ENCODE assay signal across 28 cellular contexts in genomic region chr4:118171381-118171780, GRCh38.
"Had no signal": no experiment of that assay in that cellular context is flagged by ENCODE, and none has a peak within 500 bp of the region (broad histone marks: within the 10 kb centered on the region; RNA-seq: fewer than 3 reads in every experiment).

No MANE protein-coding gene starts in this region.

- H3K36me3 Mint-ChIP-seq: activated CD4-positive, alpha-beta memory T cell treated with anti-CD3 and anti-CD28 coated beads for 36 hours; activated naive CD8-positive, alpha-beta T cell; immature natural killer cell had no signal

- DNase-seq: activated CD4-positive, alpha-beta memory T cell treated with anti-CD3 and anti-CD28 coated beads for 36 hours; activated CD4-positive, alpha-beta T cell treated with anti-CD3 and anti-CD28 coated beads, Interleukin-2, amount 10 ng/mL, durations not matched to agents 24 days and 14 days; activated naive CD4-positive, alpha-beta T cell; activated T-cell treated with anti-CD3 and anti-CD28 coated beads, Interleukin-2, amount 50 U/mL, for 48 hours; aorta; body of pancreas; colonic mucosa; effector CD8-positive, alpha-beta T cell; head of caudate nucleus; hippocampal formation; immature natural killer cell; kidney; left colon; mammary epithelial cell; midbrain; naive thymus-derived CD4-positive, alpha-beta T cell; occipital lobe; posterior cingulate gyrus; right cardiac atrium; stimulated activated CD4-positive, alpha-beta T cell treated with anti-CD3 and anti-CD28 coated beads, Interleukin-15, amount 100 ng/mL, for 24 hours; stimulated activated CD4-positive, alpha-beta T cell treated with anti-CD3 and anti-CD28 coated beads, Interleukin-2, amount 100 ng/mL, for 24 hours; stimulated activated naive CD4-positive, alpha-beta T cell; T-helper 9 cell; testis; transverse colon had no signal

- H3K4me3 ChIP-seq: body of pancreas, colonic mucosa, testis, transverse colon had no signal

- H3K27ac Mint-ChIP-seq: activated CD4-positive, alpha-beta memory T cell treated with anti-CD3 and anti-CD28 coated beads for 36 hours; activated CD4-positive, alpha-beta T cell treated with anti-CD3 and anti-CD28 coated beads, Interleukin-2, amount 10 ng/mL, durations not matched to agents 24 days and 14 days; activated naive CD8-positive, alpha-beta T cell; immature natural killer cell had no signal

- ATAC-seq: activated CD4-positive, CD25-positive, alpha-beta regulatory T cell treated with anti-CD3 and anti-CD28 coated beads, Interleukin-2, amount 50 U/mL, for 24 hours; body of pancreas; left colon; naive thymus-derived CD4-positive, alpha-beta T cell; right cardiac atrium had no signal

- H3K4me3 Mint-ChIP-seq: activated CD4-positive, alpha-beta memory T cell treated with anti-CD3 and anti-CD28 coated beads for 36 hours; activated CD4-positive, alpha-beta T cell treated with anti-CD3 and anti-CD28 coated beads, Interleukin-2, amount 10 ng/mL, durations not matched to agents 24 days and 14 days; activated naive CD8-positive, alpha-beta T cell; immature natural killer cell; naive thymus-derived CD4-positive, alpha-beta T cell; neural crest cell had no signal

- H3K9me3 Mint-ChIP-seq: neural crest cell had no signal

- H3K27me3 Mint-ChIP-seq: activated CD4-positive, alpha-beta memory T cell treated with anti-CD3 and anti-CD28 coated beads for 36 hours; activated CD4-positive, alpha-beta T cell treated with anti-CD3 and anti-CD28 coated beads, Interleukin-2, amount 10 ng/mL, durations not matched to agents 24 days and 14 days had no signal

- H3K4me1 Mint-ChIP-seq: immature natural killer cell, neural crest cell had no signal
